Comparison of ENCODE assay signal across 8 cellular contexts in genomic region chr13:19818223-19818842, GRCh38. TPM values are rescaled to one million over a fixed set of nuclear protein-coding genes. Genes with fewer than 3 reads are reported as not detected.
A peak's percentile ranks its signal among the peaks of the same experiment; 100 is the strongest.
DNase-seq lines count a peak whose midpoint lies in the region; ATAC-seq and TF ChIP-seq lines count a peak whose summit lies in the region.

No MANE protein-coding gene starts in this region.

- H3K9me3 Mint-ChIP-seq in naive B cell = no peaks in the 10 kb centered on the region

- peak; percentile 13 for DNase-seq in activated CD4-positive, alpha-beta T cell treated with anti-CD3 and anti-CD28 coated beads for 1 hour
- DNase-seq in ecto neural progenitor cell (ENCODE audit: low spot score) (peak; percentile 87), naive B cell (peak; percentile 5), RKO (ENCODE audit: low spot score) (no peak), NCI-H446 (lab: John Stamatoyannopoulos, UW) (no peak), posterior vena cava (ENCODE audit: low spot score) (no peak)

- TF ChIP-seq CTCF in GM12875 (IDR thresholded peaks at IDR 0.05; ENCODE audit: borderline replicate concordance, insufficient read depth, low read depth, low read length) = peak; percentile 44; the same call in 1 of the 2 replicates

- no peak overlapping the region for H3K4me3 ChIP-seq in GM12875 (ENCODE audit: low read depth, low read length)

- intact Hi-C loops in posterior vena cava (cut with DNase I) = no loop called here

- no peaks in the 10 kb centered on the region for H3K4me1 Mint-ChIP-seq in naive B cell

- peaks cover 5 to 15% of the 10 kb centered on the region in 2 donors for H3K36me3 Mint-ChIP-seq in naive B cell

- no peak overlapping the region for H3K4me3 Mint-ChIP-seq in naive B cell

- H3K27me3 Mint-ChIP-seq in naive B cell = no peaks in the 10 kb centered on the region

- H3K27ac Mint-ChIP-seq in naive B cell = peak overlapping the region in 1 of 6 donors; percentile 67

- ATAC-seq in naive B cell (ENCODE audit: low read depth in 2 of 2) (no peak), GM21723 (IDR thresholded peaks at IDR 0.05; ENCODE audit: unreplicated experiment) (no peak)

RNA-seq across cellular contexts. Expression of gene PSPC1, which starts 35.6 kb away (rescaled TPM):
- 10 to 100 TPM; 19.9 to 51.7 (median 34.4) TPM for polyA plus RNA-seq in naive B cell (ENCODE audit: low read depth in 6 of 6)
- total RNA-seq in posterior vena cava = 10 to 100 TPM; 31.0 to 38.5 TPM

RNA-seq across cellular contexts. Expression of gene ZMYM5, which starts 45.1 kb away (rescaled TPM):
- polyA plus RNA-seq in naive B cell (ENCODE audit: low read depth in 6 of 6) = 10 to 100 TPM; 23.4 to 32.8 (median 29.2) TPM
- total RNA-seq in posterior vena cava = 10 to 100 TPM in 1 of 2 donors, 1 to 10 TPM in 1; 9.2 to 12.0 TPM

Comparison
In these comparisons a context has a peak if more than half of its experiments do, and no peak if none do; other contexts are left out.
1. DNase-seq: peak in activated CD4-positive, alpha-beta T cell treated with anti-CD3 and anti-CD28 coated beads for 1 hour (single experiment), ecto neural progenitor cell (single experiment) and naive B cell (single experiment); none in RKO (single experiment), NCI-H446 (0 of 2) and posterior vena cava (single experiment).